ENCODE assay signal across 1 cellular context in genomic region chr5:174532453-174533126, GRCh38.
TF ChIP-seq lines count a peak whose summit lies in the region.

No MANE protein-coding gene starts in this region.

TF ChIP-seq in K562, 482 proteins besides CTCF, POLR2A, EP300 and RAD21 (continued from another document and continues in another):
- no peak for TF ChIP-seq HES1 (IDR thresholded peaks at IDR 0.05; ENCODE audit: low read depth)
- no peak for TF ChIP-seq DEAF1 (CRISPR knock-in tag; IDR thresholded peaks at IDR 0.05)
- no peak for TF ChIP-seq HNRNPUL1 (IDR thresholded peaks at IDR 0.05; ENCODE audit: low read length)
- TF ChIP-seq MYNN (IDR thresholded peaks at IDR 0.05): 0 out of 2 replicates have a peak, but pooled peaks have one; percentile 42
- TF ChIP-seq MYNN (CRISPR knock-in tag; IDR thresholded peaks at IDR 0.05): no peak
- peak; percentile 88 for TF ChIP-seq ATF3 (IDR thresholded peaks at IDR 0.05)
- 0 out of 2 replicates have a peak, but pooled peaks have one; percentile 26 for TF ChIP-seq ATF3 (CRISPR knock-in tag; conservative IDR thresholded peaks at IDR 0.05)
- TF ChIP-seq ZNF197 (CRISPR knock-in tag; IDR thresholded peaks at IDR 0.05; ENCODE audit: low read depth): no peak
- TF ChIP-seq RCOR1 (IDR thresholded peaks at IDR 0.05; ENCODE audit: borderline replicate concordance in 1 of 2, low read depth in 2 of 2, low read length in 2 of 2): peak in 1 of 2 experiments; percentile 93; a peak in 2 of 4 replicates
- TF ChIP-seq TRIM24 (IDR thresholded peaks at IDR 0.05): peak; percentile 73 to 86
- TF ChIP-seq CTBP1 (IDR thresholded peaks at IDR 0.05; ENCODE audit: borderline replicate concordance): peak; percentile 38; the same call in 1 of the 2 replicates
- no peak for TF ChIP-seq ETV6 (IDR thresholded peaks at IDR 0.05; ENCODE audit: borderline replicate concordance in 1 of 2, low read depth in 2 of 2, low read length in 1 of 2)
- no peak for TF ChIP-seq ETV6 (CRISPR knock-in tag; IDR thresholded peaks at IDR 0.05; ENCODE audit: borderline replicate concordance)
- TF ChIP-seq ELF2 (CRISPR knock-in tag; IDR thresholded peaks at IDR 0.05): no peak
- peak; percentile 97 for TF ChIP-seq MAFG (tag; conservative IDR thresholded peaks at IDR 0.05)
- TF ChIP-seq ARID1B (IDR thresholded peaks at IDR 0.05): peak; percentile 87
- no peak for TF ChIP-seq SIN3B (IDR thresholded peaks at IDR 0.05; ENCODE audit: low read depth)
- no peak for TF ChIP-seq ZNF12 (CRISPR knock-in tag; IDR thresholded peaks at IDR 0.05)
- TF ChIP-seq ASH1L (IDR thresholded peaks at IDR 0.05; ENCODE audit: borderline replicate concordance, low read depth, partially characterized antibody): no peak
- TF ChIP-seq RBM39 (optimal IDR thresholded peaks at IDR 0.05; ENCODE audit: low read depth, low read length): no peak
- TF ChIP-seq ZNF778 (CRISPR knock-in tag; IDR thresholded peaks at IDR 0.05): no peak
- TF ChIP-seq, protein P1, sequence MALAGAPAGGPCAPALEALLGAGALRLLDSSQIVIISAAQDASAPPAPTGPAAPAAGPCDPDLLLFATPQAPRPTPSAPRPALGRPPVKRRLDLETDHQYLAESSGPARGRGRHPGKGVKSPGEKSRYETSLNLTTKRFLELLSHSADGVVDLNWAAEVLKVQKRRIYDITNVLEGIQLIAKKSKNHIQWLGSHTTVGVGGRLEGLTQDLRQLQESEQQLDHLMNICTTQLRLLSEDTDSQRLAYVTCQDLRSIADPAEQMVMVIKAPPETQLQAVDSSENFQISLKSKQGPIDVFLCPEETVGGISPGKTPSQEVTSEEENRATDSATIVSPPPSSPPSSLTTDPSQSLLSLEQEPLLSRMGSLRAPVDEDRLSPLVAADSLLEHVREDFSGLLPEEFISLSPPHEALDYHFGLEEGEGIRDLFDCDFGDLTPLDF (CRISPR knock-in tag; IDR thresholded peaks at IDR 0.05): no peak
- TF ChIP-seq JUND (IDR thresholded peaks at IDR 0.05; ENCODE audit: borderline replicate concordance, low read depth, low read length): peak; percentile 93
- TF ChIP-seq JUND (tag; IDR thresholded peaks at IDR 0.05; ENCODE audit: borderline replicate concordance, low read depth, low read length): peak; percentile 88; the same call in 2 of the 3 replicates
- peak; percentile 36; the same call in 1 of the 2 replicates for TF ChIP-seq EGR1 (conservative IDR thresholded peaks at IDR 0.05)
- no peak for TF ChIP-seq MCM5 (IDR thresholded peaks at IDR 0.05; ENCODE audit: low read depth)
- peak; percentile 31; the same call in 1 of the 2 replicates for TF ChIP-seq POLR2AphosphoS5 (IDR thresholded peaks at IDR 0.05; ENCODE audit: control insufficient read depth, insufficient read depth, low read depth, low read length)
- no peak for TF ChIP-seq NFYB (IDR thresholded peaks at IDR 0.05; ENCODE audit: extremely low read depth, insufficient read length)
- TF ChIP-seq, protein P2, sequence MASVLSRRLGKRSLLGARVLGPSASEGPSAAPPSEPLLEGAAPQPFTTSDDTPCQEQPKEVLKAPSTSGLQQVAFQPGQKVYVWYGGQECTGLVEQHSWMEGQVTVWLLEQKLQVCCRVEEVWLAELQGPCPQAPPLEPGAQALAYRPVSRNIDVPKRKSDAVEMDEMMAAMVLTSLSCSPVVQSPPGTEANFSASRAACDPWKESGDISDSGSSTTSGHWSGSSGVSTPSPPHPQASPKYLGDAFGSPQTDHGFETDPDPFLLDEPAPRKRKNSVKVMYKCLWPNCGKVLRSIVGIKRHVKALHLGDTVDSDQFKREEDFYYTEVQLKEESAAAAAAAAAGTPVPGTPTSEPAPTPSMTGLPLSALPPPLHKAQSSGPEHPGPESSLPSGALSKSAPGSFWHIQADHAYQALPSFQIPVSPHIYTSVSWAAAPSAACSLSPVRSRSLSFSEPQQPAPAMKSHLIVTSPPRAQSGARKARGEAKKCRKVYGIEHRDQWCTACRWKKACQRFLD (CRISPR knock-in tag; IDR thresholded peaks at IDR 0.05): no peak
- TF ChIP-seq MTF1 (CRISPR knock-in tag; IDR thresholded peaks at IDR 0.05; ENCODE audit: borderline replicate concordance): no peak
- no peak for TF ChIP-seq ZNF830 (CRISPR knock-in tag; IDR thresholded peaks at IDR 0.05)
- TF ChIP-seq, protein P3, sequence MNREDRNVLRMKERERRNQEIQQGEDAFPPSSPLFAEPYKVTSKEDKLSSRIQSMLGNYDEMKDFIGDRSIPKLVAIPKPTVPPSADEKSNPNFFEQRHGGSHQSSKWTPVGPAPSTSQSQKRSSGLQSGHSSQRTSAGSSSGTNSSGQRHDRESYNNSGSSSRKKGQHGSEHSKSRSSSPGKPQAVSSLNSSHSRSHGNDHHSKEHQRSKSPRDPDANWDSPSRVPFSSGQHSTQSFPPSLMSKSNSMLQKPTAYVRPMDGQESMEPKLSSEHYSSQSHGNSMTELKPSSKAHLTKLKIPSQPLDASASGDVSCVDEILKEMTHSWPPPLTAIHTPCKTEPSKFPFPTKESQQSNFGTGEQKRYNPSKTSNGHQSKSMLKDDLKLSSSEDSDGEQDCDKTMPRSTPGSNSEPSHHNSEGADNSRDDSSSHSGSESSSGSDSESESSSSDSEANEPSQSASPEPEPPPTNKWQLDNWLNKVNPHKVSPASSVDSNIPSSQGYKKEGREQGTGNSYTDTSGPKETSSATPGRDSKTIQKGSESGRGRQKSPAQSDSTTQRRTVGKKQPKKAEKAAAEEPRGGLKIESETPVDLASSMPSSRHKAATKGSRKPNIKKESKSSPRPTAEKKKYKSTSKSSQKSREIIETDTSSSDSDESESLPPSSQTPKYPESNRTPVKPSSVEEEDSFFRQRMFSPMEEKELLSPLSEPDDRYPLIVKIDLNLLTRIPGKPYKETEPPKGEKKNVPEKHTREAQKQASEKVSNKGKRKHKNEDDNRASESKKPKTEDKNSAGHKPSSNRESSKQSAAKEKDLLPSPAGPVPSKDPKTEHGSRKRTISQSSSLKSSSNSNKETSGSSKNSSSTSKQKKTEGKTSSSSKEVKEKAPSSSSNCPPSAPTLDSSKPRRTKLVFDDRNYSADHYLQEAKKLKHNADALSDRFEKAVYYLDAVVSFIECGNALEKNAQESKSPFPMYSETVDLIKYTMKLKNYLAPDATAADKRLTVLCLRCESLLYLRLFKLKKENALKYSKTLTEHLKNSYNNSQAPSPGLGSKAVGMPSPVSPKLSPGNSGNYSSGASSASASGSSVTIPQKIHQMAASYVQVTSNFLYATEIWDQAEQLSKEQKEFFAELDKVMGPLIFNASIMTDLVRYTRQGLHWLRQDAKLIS (CRISPR knock-in tag; IDR thresholded peaks at IDR 0.05): no peak
- no peak for TF ChIP-seq ZNF24 (IDR thresholded peaks at IDR 0.05)
- no peak for TF ChIP-seq HNRNPLL (IDR thresholded peaks at IDR 0.05; ENCODE audit: low read depth, low read length, poor library complexity, severe bottlenecking)
- TF ChIP-seq MAFK (IDR thresholded peaks at IDR 0.05; ENCODE audit: low read length): peak; percentile 89
- TF ChIP-seq, protein P4, sequence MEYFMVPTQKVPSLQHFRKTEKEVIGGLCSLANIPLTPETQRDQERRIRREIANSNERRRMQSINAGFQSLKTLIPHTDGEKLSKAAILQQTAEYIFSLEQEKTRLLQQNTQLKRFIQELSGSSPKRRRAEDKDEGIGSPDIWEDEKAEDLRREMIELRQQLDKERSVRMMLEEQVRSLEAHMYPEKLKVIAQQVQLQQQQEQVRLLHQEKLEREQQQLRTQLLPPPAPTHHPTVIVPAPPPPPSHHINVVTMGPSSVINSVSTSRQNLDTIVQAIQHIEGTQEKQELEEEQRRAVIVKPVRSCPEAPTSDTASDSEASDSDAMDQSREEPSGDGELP (CRISPR knock-in tag; IDR thresholded peaks at IDR 0.05; ENCODE audit: borderline replicate concordance): peak; percentile 44; the same call in 1 of the 2 replicates
- TF ChIP-seq TAF9B (IDR thresholded peaks at IDR 0.05; ENCODE audit: partially characterized antibody): no peak
- TF ChIP-seq, protein P5, sequence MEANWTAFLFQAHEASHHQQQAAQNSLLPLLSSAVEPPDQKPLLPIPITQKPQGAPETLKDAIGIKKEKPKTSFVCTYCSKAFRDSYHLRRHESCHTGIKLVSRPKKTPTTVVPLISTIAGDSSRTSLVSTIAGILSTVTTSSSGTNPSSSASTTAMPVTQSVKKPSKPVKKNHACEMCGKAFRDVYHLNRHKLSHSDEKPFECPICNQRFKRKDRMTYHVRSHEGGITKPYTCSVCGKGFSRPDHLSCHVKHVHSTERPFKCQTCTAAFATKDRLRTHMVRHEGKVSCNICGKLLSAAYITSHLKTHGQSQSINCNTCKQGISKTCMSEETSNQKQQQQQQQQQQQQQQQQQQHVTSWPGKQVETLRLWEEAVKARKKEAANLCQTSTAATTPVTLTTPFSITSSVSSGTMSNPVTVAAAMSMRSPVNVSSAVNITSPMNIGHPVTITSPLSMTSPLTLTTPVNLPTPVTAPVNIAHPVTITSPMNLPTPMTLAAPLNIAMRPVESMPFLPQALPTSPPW (CRISPR knock-in tag; IDR thresholded peaks at IDR 0.05): peak; percentile 40; the same call in 1 of the 2 replicates
- TF ChIP-seq TCF7L2 (IDR thresholded peaks at IDR 0.05; ENCODE audit: low read depth, low read length): no peak
- TF ChIP-seq, protein P6, sequence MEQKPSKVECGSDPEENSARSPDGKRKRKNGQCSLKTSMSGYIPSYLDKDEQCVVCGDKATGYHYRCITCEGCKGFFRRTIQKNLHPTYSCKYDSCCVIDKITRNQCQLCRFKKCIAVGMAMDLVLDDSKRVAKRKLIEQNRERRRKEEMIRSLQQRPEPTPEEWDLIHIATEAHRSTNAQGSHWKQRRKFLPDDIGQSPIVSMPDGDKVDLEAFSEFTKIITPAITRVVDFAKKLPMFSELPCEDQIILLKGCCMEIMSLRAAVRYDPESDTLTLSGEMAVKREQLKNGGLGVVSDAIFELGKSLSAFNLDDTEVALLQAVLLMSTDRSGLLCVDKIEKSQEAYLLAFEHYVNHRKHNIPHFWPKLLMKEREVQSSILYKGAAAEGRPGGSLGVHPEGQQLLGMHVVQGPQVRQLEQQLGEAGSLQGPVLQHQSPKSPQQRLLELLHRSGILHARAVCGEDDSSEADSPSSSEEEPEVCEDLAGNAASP (IDR thresholded peaks at IDR 0.05): no peak
- peak; percentile 98 for TF ChIP-seq CEBPB (tag; IDR thresholded peaks at IDR 0.05)
